In the genomic region with DNA sequence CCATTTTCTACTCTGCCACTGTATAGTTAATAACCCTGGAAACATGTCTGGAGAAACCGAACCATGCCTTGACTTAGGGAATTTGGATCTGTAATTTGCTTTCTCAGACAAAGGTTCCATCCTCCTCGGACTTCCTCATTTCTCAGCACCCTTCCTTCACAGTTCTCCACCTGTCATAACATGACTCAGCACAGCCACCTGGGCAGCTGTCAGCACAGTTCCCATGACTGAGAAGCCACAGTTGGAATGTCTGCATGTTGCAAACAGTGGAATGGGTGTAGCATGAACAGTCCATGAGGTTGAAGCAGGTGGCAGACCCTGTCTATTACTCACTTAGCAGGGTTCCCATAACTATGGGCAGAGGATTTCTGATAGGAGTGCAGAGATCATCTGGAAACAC, we compare ENCODE assay signal across 17 cellular contexts. TPM values are rescaled to one million over a fixed set of nuclear protein-coding genes. Genes with fewer than 3 reads are reported as not detected.
A peak's percentile ranks its signal among the peaks of the same experiment; 100 is the strongest.
DNase-seq lines count a peak whose midpoint lies in the region; ATAC-seq and TF ChIP-seq lines count a peak whose summit lies in the region.
"Had no signal": no experiment of that assay in that cellular context is flagged by ENCODE, and none has a peak within 500 bp of the region (broad histone marks: within the 10 kb centered on the region; RNA-seq: fewer than 3 reads in every experiment).

No MANE protein-coding gene starts in this region.

- H3K4me2 ChIP-seq in Karpas-422 (ENCODE audit: low read depth, low read length, poor library complexity, severe bottlenecking), result no peak overlapping the region

- H3K36me3 ChIP-seq in breast epithelium (no peaks in the 10 kb centered on the region), Karpas-422 (ENCODE audit: insufficient read depth, low read length) (no peaks in the 10 kb centered on the region)
- H3K36me3 ChIP-seq: brain microvascular endothelial cell had no signal

- CTCF ChIA-PET in MCF 10A (lab: Yijun Ruan, JAX), result interaction anchor here (1.1 kb wide), 1 partner anchor 8 kb away, joined by 3 read pairs; no protein-coding TSS in a partner anchor

- intact Hi-C loops in MCF 10A (cut with micrococcal nuclease) (no loop called here), breast epithelium (cut with DNase I; ENCODE audit: low total_unique reads) (no loop called here), CD14-positive monocyte (cut with micrococcal nuclease) (no loop called here)

- TF ChIP-seq CTCF in MCF 10A (IDR thresholded peaks at IDR 0.05; ENCODE audit: unreplicated experiment) (no peak), breast epithelium (IDR thresholded peaks at IDR 0.05) (no peak), CD14-positive monocyte (IDR thresholded peaks at IDR 0.05) (no peak)

- no peak for TF ChIP-seq POLR2A in breast epithelium (IDR thresholded peaks at IDR 0.05)

- peak; percentile 64 for DNase-seq in MCF 10A (ENCODE audit: unreplicated experiment)
- no peak for DNase-seq in breast epithelium (ENCODE audit: low spot score in 2 of 2)
- peak; percentile 37 for DNase-seq in MV-4-11 (lab: John Stamatoyannopoulos, UW)
- DNase-seq in glomerular visceral epithelial cell (ENCODE audit: extremely low spot score), result peak; percentile 1
- no peak for DNase-seq in Karpas-422
- no peak for DNase-seq in CD14-positive monocyte (ENCODE audit: low spot score)
- no peak for DNase-seq in AG08396 (ENCODE audit: low spot score)
- DNase-seq: activated CD4-positive, alpha-beta memory T cell treated with anti-CD3 and anti-CD28 coated beads, Interleukin-2, amount 10 ng/mL, durations not matched to agents 7 days and 5 days; activated gamma-delta T cell; brain microvascular endothelial cell; NCI-H2081 treated with DMSO at 0.1 percent for 48 hours; T-helper 17 cell had no signal

- POLR2A ChIA-PET in MCF 10A (lab: Yijun Ruan, JAX), result no interaction called here

- H3K9me3 ChIP-seq in breast epithelium (no peaks in the 10 kb centered on the region), Karpas-422 (ENCODE audit: low read length) (no peaks in the 10 kb centered on the region)

- H3K27me3 Mint-ChIP-seq in MCF 10A (ENCODE audit: insufficient read depth, unreplicated experiment) (no peaks in the 10 kb centered on the region), CD14-positive monocyte (ENCODE audit: low read depth in 3 of 3) (peaks cover 0 to 3% (median 2%) of the 10 kb centered on the region in 3 donors)
- H3K27me3 Mint-ChIP-seq: activated CD4-positive, alpha-beta memory T cell treated with anti-CD3 and anti-CD28 coated beads, Interleukin-2, amount 10 ng/mL, durations not matched to agents 7 days and 5 days; IgD-negative memory B cell had no signal

- H3K9me3 Mint-ChIP-seq in MCF 10A (ENCODE audit: unreplicated experiment) (peaks cover 7% of the 10 kb centered on the region), CD14-positive monocyte (peaks cover 0 to 12% (median 5%) of the 10 kb centered on the region in 7 donors)

- no peaks in the 10 kb centered on the region for H3K27me3 ChIP-seq in breast epithelium
- no peaks in the 10 kb centered on the region for H3K27me3 ChIP-seq in Karpas-422 (ENCODE audit: low read length)
- H3K27me3 ChIP-seq: brain microvascular endothelial cell had no signal

- no peak overlapping the region for H3K4me3 Mint-ChIP-seq in MCF 10A (ENCODE audit: unreplicated experiment)
- no peak overlapping the region for H3K4me3 Mint-ChIP-seq in CD14-positive monocyte
- H3K4me3 Mint-ChIP-seq: activated CD4-positive, alpha-beta memory T cell treated with anti-CD3 and anti-CD28 coated beads, Interleukin-2, amount 10 ng/mL, durations not matched to agents 7 days and 5 days; IgD-negative memory B cell; T-helper 17 cell had no signal

- no peaks in the 10 kb centered on the region for H3K36me3 Mint-ChIP-seq in MCF 10A (ENCODE audit: insufficient read depth, unreplicated experiment)
- H3K36me3 Mint-ChIP-seq in CD14-positive monocyte, result no peaks in the 10 kb centered on the region

- no peaks in the 10 kb centered on the region for H3K9me2 ChIP-seq in Karpas-422 (replicated peaks; ENCODE audit: insufficient read depth, low read length)

- H3K4me1 Mint-ChIP-seq in MCF 10A (ENCODE audit: insufficient read depth, unreplicated experiment), result no peaks in the 10 kb centered on the region
- H3K4me1 Mint-ChIP-seq in CD14-positive monocyte, result peaks cover 25% of the 10 kb centered on the region
- H3K4me1 Mint-ChIP-seq: activated CD4-positive, alpha-beta memory T cell treated with anti-CD3 and anti-CD28 coated beads, Interleukin-2, amount 10 ng/mL, durations not matched to agents 7 days and 5 days; IgD-negative memory B cell; T-helper 17 cell had no signal

- H4K20me1 ChIP-seq in Karpas-422 (ENCODE audit: insufficient read depth, low read depth, low read length), result no peaks in the 10 kb centered on the region

- H3K27ac Mint-ChIP-seq in MCF 10A (ENCODE audit: low read depth, unreplicated experiment) (no peak overlapping the region), CD14-positive monocyte (no peak overlapping the region)
- H3K27ac Mint-ChIP-seq: activated CD4-positive, alpha-beta memory T cell treated with anti-CD3 and anti-CD28 coated beads, Interleukin-2, amount 10 ng/mL, durations not matched to agents 7 days and 5 days; IgD-negative memory B cell; T-helper 17 cell had no signal

- ATAC-seq in HG03108 (IDR thresholded peaks at IDR 0.05; ENCODE audit: unreplicated experiment), result no peak
- ATAC-seq: T-helper 17 cell had no signal

- no peaks in the 10 kb centered on the region for H3K79me2 ChIP-seq in Karpas-422 (ENCODE audit: low read length)

- H3K4me3 ChIP-seq in breast epithelium, result no peak overlapping the region
- no peak overlapping the region for H3K4me3 ChIP-seq in Karpas-422 (ENCODE audit: low read length)

- no peak overlapping the region for H2AFZ ChIP-seq in Karpas-422 (ENCODE audit: low read length)

- no peak overlapping the region for H3K27ac ChIP-seq in breast epithelium
- H3K27ac ChIP-seq in Karpas-422 (ENCODE audit: low read length), result no peak overlapping the region
- H3K27ac ChIP-seq: brain microvascular endothelial cell had no signal

- no TSS peak for BruUV-seq in MCF 10A (replicated peaks; lab: Mats Ljungman, UMichigan)

- H3K4me1 ChIP-seq in breast epithelium, result no peaks in the 10 kb centered on the region
- no peaks in the 10 kb centered on the region for H3K4me1 ChIP-seq in Karpas-422 (ENCODE audit: low read length)

- no peak overlapping the region for H3K9ac ChIP-seq in Karpas-422 (ENCODE audit: low read length)

RNA-seq across cellular contexts. Expression of a gene that starts 0.6 kb away (rescaled TPM):
- total RNA-seq in MCF 10A (2022) (not detected in 2 replicates), breast epithelium (under 1 TPM in 1 of 3 donors, not detected in 2; 0.66 TPM)
- not detected in 2 replicates for total RNA-seq in Karpas-422 (2014; rRNA removed; shearing (Covaris generic); ENCODE audit: low replicate concordance)
- polyA plus RNA-seq in CD14-positive monocyte, result under 1 TPM in 1 of 2 donors, not detected in 1; 0.28 TPM
- total RNA-seq: activated CD4-positive, alpha-beta memory T cell treated with anti-CD3 and anti-CD28 coated beads, Interleukin-2, amount 10 ng/mL, durations not matched to agents 7 days and 5 days; T-helper 17 cell; temporal lobe had no signal
- polyA plus RNA-seq: AG04450, esophagus, IgD-negative memory B cell had no signal

RNA-seq across cellular contexts. Expression of a gene that starts 31.2 kb away (rescaled TPM):
- total RNA-seq in MCF 10A (2022) (not detected in 2 replicates), breast epithelium (1 to 10 TPM in 2 of 3 donors, not detected in 1; 1.6 to 3.2 TPM)
- total RNA-seq in Karpas-422 (2014; rRNA removed; shearing (Covaris generic); ENCODE audit: low replicate concordance), result not detected in 2 replicates
- polyA plus RNA-seq in CD14-positive monocyte, result 10 to 100 TPM in 1 of 2 donors, 1 to 10 TPM in 1; 10.0 to 15.2 TPM
- total RNA-seq: activated CD4-positive, alpha-beta memory T cell treated with anti-CD3 and anti-CD28 coated beads, Interleukin-2, amount 10 ng/mL, durations not matched to agents 7 days and 5 days; temporal lobe had no signal
- polyA plus RNA-seq: AG04450, IgD-negative memory B cell had no signal

RNA-seq across cellular contexts. Expression of a gene that starts 58.0 kb away (rescaled TPM):
- total RNA-seq in MCF 10A (2022) (not detected in 2 replicates), breast epithelium (not detected)
- total RNA-seq in Karpas-422 (2014; rRNA removed; shearing (Covaris generic); ENCODE audit: low replicate concordance), result not detected in 2 replicates
- not detected for polyA plus RNA-seq in CD14-positive monocyte
- total RNA-seq: activated CD4-positive, alpha-beta memory T cell treated with anti-CD3 and anti-CD28 coated beads, Interleukin-2, amount 10 ng/mL, durations not matched to agents 7 days and 5 days; T-helper 17 cell; temporal lobe had no signal
- polyA plus RNA-seq: AG04450, esophagus, IgD-negative memory B cell had no signal

Comparison
In these comparisons a context has a peak if more than half of its experiments do, and no peak if none do; other contexts are left out.
1. DNase-seq: peak in MCF 10A (single experiment), MV-4-11 (single experiment) and glomerular visceral epithelial cell (single experiment); none in breast epithelium (0 of 2), Karpas-422 (single experiment), CD14-positive monocyte (single experiment) and AG08396 (single experiment).